ENCODE assay signal across 18 cellular contexts in the genomic region with DNA sequence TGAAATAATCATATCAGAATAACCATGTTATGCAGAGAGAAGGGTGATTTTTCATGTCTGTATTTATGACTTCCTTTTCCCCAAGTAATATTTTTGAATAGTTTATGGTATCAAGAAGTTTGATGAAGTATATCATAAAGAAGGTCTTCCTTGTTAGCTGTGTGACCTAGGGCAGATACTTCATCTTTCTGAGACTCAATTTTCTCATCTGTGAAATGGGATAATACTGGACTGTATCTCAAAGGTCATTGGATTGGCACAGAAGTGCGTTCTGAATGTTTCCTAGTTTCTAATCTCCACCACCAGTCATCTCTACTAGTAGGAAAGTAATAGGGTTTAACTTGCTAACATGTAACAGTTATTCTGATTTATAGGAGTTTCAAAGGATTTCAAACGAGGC. TPM values are rescaled to one million over a fixed set of nuclear protein-coding genes. Genes with fewer than 3 reads are reported as not detected.
DNase-seq lines count a peak whose midpoint lies in the region; ATAC-seq, FAIRE-seq and TF ChIP-seq lines count a peak whose summit lies in the region.
"Had no signal": no experiment of that assay in that cellular context is flagged by ENCODE, and none has a peak within 500 bp of the region (broad histone marks: within the 10 kb centered on the region; RNA-seq: fewer than 3 reads in every experiment).

No MANE protein-coding gene starts in this region.

- WGBS in K562 (ENCODE audit: insufficient coverage, low coverage, missing lambda C conversion rate) = 58% methylated on average over 2 of the region's 2 CpGs

- FAIRE-seq in K562 (lab: Jason Lieb, UNC) = no peak
- FAIRE-seq: G401.6, GM12891, RCC 7860 had no signal

- no peaks in the 10 kb centered on the region for H3K36me3 ChIP-seq in CD8-positive, alpha-beta memory T cell (ENCODE audit: insufficient read depth, low read length)
- peaks cover 10% of the 10 kb centered on the region; the same call in 2 of the 3 replicates for H3K36me3 ChIP-seq in K562 (ENCODE audit: control insufficient read depth, insufficient read depth, low read length)

- no peak for TF ChIP-seq POLR2A in K562 (conservative IDR thresholded peaks at IDR 0.05)

- BruUV-seq in K562 (replicated peaks; lab: Mats Ljungman, UMichigan) = no TSS peak

- no peaks in the 10 kb centered on the region for H3K9me3 ChIP-seq in CD8-positive, alpha-beta memory T cell (ENCODE audit: low read length)
- H3K9me3 ChIP-seq in K562 (replicated peaks; ENCODE audit: control insufficient read depth, insufficient read depth, low read depth, low read length) = peaks cover 2% of the 10 kb centered on the region; the same call in 1 of the 2 replicates

- no peak overlapping the region for H3K4me2 ChIP-seq in K562 (ENCODE audit: insufficient read depth, low read length)
- H3K4me2 ChIP-seq: BLaER1 treated with 17β-estradiol and CSF1 and Interleukin-3, amounts not matched to agents 10 nM and 100 nM had no signal

- intact Hi-C loops in K562 (cut with micrococcal nuclease) = no loop called here

- CTCF ChIA-PET in activated CD4-positive, alpha-beta T cell treated with anti-CD3 and anti-CD28 coated beads, Interleukin-2, amount 10 ng/mL, durations not matched to agents 7 days and 5 days (lab: Charles Lee) = interaction anchor here (1.2 to 10.0 kb wide), 3 partner anchors 8 to 38 kb away, joined by 3 to 62 read pairs (median 32); no protein-coding TSS in a partner anchor
- CTCF ChIA-PET in CD8-positive, alpha-beta memory T cell (lab: Charles Lee) = interaction anchor here (1.6 to 11.2 kb wide), 3 partner anchors 11 to 35 kb away, joined by 3 to 239 read pairs (median 151); no protein-coding TSS in a partner anchor
- CTCF ChIA-PET in K562 (lab: Yijun Ruan, JAX; ENCODE audit: low intra/inter-chr PET ratio) = interaction anchor here (3.9 kb wide), 1 partner anchor 36 kb away, joined by 36 read pairs; no protein-coding TSS in a partner anchor

- no peaks in the 10 kb centered on the region for H3K27me3 ChIP-seq in CD8-positive, alpha-beta memory T cell (ENCODE audit: insufficient read depth, low read length, poor library complexity, severe bottlenecking)
- H3K27me3 ChIP-seq in K562 (ENCODE audit: control insufficient read depth in 2 of 2, insufficient read depth in 2 of 2, low read length in 2 of 2) = no peaks in the 10 kb centered on the region
- H3K27me3 ChIP-seq: BLaER1 treated with 17β-estradiol and CSF1 and Interleukin-3, amounts not matched to agents 10 nM and 100 nM had no signal

- H3K27ac ChIP-seq in CD8-positive, alpha-beta memory T cell (ENCODE audit: low read depth, low read length) = no peak overlapping the region
- no peak overlapping the region for H3K27ac ChIP-seq in K562 (ENCODE audit: extremely low read depth, low read depth, low read length)
- H3K27ac ChIP-seq: BLaER1 treated with 17β-estradiol and CSF1 and Interleukin-3, amounts not matched to agents 10 nM and 100 nM had no signal

- no peak overlapping the region for H3K9ac ChIP-seq in K562 (ENCODE audit: insufficient read depth in 1 of 2, low read depth in 2 of 2, low read length in 2 of 2)
- H3K9ac ChIP-seq: BLaER1 treated with 17β-estradiol and CSF1 and Interleukin-3, amounts not matched to agents 10 nM and 100 nM had no signal

- H4K20me1 ChIP-seq in K562 (replicated peaks; ENCODE audit: control insufficient read depth, insufficient read depth, low read length) = no peaks in the 10 kb centered on the region

- no peak for ATAC-seq in K562
- no peak for ATAC-seq in stimulated activated memory B cell treated with anti-CD40 and anti-IgM and Interleukin-4, amounts not matched to agents 10 μg/mL and 1 μg/mL and 100 μg/mL, for 72 hours
- no peak for ATAC-seq in HG02981 (IDR thresholded peaks at IDR 0.05; ENCODE audit: unreplicated experiment)
- ATAC-seq in SK-N-SH treated with all-trans-retinoic acid at 6 μM for 48 hours = no peak

- no peaks in the 10 kb centered on the region for H3K9me1 ChIP-seq in K562 (ENCODE audit: control insufficient read depth, insufficient read depth, low read length)

- no peak for TF ChIP-seq CTCF in K562 (IDR thresholded peaks at IDR 0.05 in 2 of 3, conservative IDR thresholded peaks at IDR 0.05 in 1 of 3; ENCODE audit: insufficient read depth in 2 of 3, low read depth in 1 of 3, low read length in 3 of 3)

- H3K27me3 Mint-ChIP-seq in activated CD4-positive, alpha-beta T cell treated with anti-CD3 and anti-CD28 coated beads, Interleukin-2, amount 10 ng/mL, durations not matched to agents 7 days and 5 days = no peaks in the 10 kb centered on the region
- H3K27me3 Mint-ChIP-seq in CD8-positive, alpha-beta memory T cell = peaks cover 0 to 1% of the 10 kb centered on the region in 2 donors
- no peaks in the 10 kb centered on the region for H3K27me3 Mint-ChIP-seq in stimulated activated memory B cell treated with anti-CD40 and anti-IgM and Interleukin-4, amounts not matched to agents 10 μg/mL and 1 μg/mL and 100 μg/mL, for 72 hours

- peak overlapping the region; percentile 63 for H3K27ac Mint-ChIP-seq in activated CD4-positive, alpha-beta T cell treated with anti-CD3 and anti-CD28 coated beads, Interleukin-2, amount 10 ng/mL, durations not matched to agents 7 days and 5 days
- H3K27ac Mint-ChIP-seq in CD8-positive, alpha-beta memory T cell = peak overlapping the region in 6 of 8 donors; percentile 23 to 78 (median 60)
- H3K27ac Mint-ChIP-seq in stimulated activated memory B cell treated with anti-CD40 and anti-IgM and Interleukin-4, amounts not matched to agents 10 μg/mL and 1 μg/mL and 100 μg/mL, for 72 hours = peak overlapping the region; percentile 83

- H3K4me3 ChIP-seq in CD8-positive, alpha-beta memory T cell (ENCODE audit: low read length) = no peak overlapping the region
- H3K4me3 ChIP-seq in K562 = no peak overlapping the region
- H3K4me3 ChIP-seq: BLaER1 treated with 17β-estradiol and CSF1 and Interleukin-3, amounts not matched to agents 10 nM and 100 nM had no signal

- peaks cover 43% of the 10 kb centered on the region for H3K36me3 Mint-ChIP-seq in activated CD4-positive, alpha-beta T cell treated with anti-CD3 and anti-CD28 coated beads, Interleukin-2, amount 10 ng/mL, durations not matched to agents 7 days and 5 days (ENCODE audit: low read depth)
- peaks cover 6 to 40% (median 13%) of the 10 kb centered on the region in 3 donors for H3K36me3 Mint-ChIP-seq in CD8-positive, alpha-beta memory T cell
- H3K36me3 Mint-ChIP-seq in stimulated activated memory B cell treated with anti-CD40 and anti-IgM and Interleukin-4, amounts not matched to agents 10 μg/mL and 1 μg/mL and 100 μg/mL, for 72 hours = peaks cover 29% of the 10 kb centered on the region

- no peak for DNase-seq in activated CD4-positive, alpha-beta T cell treated with anti-CD3 and anti-CD28 coated beads, Interleukin-2, amount 10 ng/mL, durations not matched to agents 7 days and 5 days
- no peak for DNase-seq in activated CD4-positive, alpha-beta T cell treated with anti-CD3 and anti-CD28 coated beads for 1 hour
- DNase-seq in CD8-positive, alpha-beta memory T cell = no peak
- DNase-seq in K562 (ENCODE audit: extremely low read depth in 1 of 4, low spot score in 3 of 4) (no peak), DMS153 (lab: John Stamatoyannopoulos, UW) (no peak)
- DNase-seq: 8988T, DMS79, H9, NCI-H1417 treated with DMSO at 0.1 percent for 48 hours, NCI-H2081 treated with DMSO at 0.1 percent for 48 hours, NCI-H524 had no signal

- POLR2A ChIA-PET in activated CD4-positive, alpha-beta T cell treated with anti-CD3 and anti-CD28 coated beads, Interleukin-2, amount 10 ng/mL, durations not matched to agents 7 days and 5 days (lab: Charles Lee) = no interaction called here
- POLR2A ChIA-PET in CD8-positive, alpha-beta memory T cell (lab: Charles Lee) = interaction anchor here (1.9 kb wide), 1 partner anchor 12 kb away, joined by 4 read pairs; no protein-coding TSS in a partner anchor
- POLR2A ChIA-PET in K562 (lab: Yijun Ruan, JAX) = no interaction called here

- TF ChIP-seq RAD21 in K562 (CRISPR knock-in tag; conservative IDR thresholded peaks at IDR 0.05 in 1 of 2, IDR thresholded peaks at IDR 0.05 in 1 of 2) = no peak

- no peak overlapping the region for H3K4me3 Mint-ChIP-seq in activated CD4-positive, alpha-beta T cell treated with anti-CD3 and anti-CD28 coated beads, Interleukin-2, amount 10 ng/mL, durations not matched to agents 7 days and 5 days
- H3K4me3 Mint-ChIP-seq in CD8-positive, alpha-beta memory T cell = no peak overlapping the region
- no peak overlapping the region for H3K4me3 Mint-ChIP-seq in stimulated activated memory B cell treated with anti-CD40 and anti-IgM and Interleukin-4, amounts not matched to agents 10 μg/mL and 1 μg/mL and 100 μg/mL, for 72 hours
- H3K4me3 Mint-ChIP-seq: H9 had no signal

- peaks cover 8% of the 10 kb centered on the region for H3K9me3 Mint-ChIP-seq in activated CD4-positive, alpha-beta T cell treated with anti-CD3 and anti-CD28 coated beads, Interleukin-2, amount 10 ng/mL, durations not matched to agents 7 days and 5 days
- H3K9me3 Mint-ChIP-seq in CD8-positive, alpha-beta memory T cell = peaks cover 0 to 5% (median 4%) of the 10 kb centered on the region in 5 donors
- H3K9me3 Mint-ChIP-seq in stimulated activated memory B cell treated with anti-CD40 and anti-IgM and Interleukin-4, amounts not matched to agents 10 μg/mL and 1 μg/mL and 100 μg/mL, for 72 hours = no peaks in the 10 kb centered on the region

- 0 out of 3 replicates have a peak, but pooled peaks cover 4% of the 10 kb centered on the region for H3K79me2 ChIP-seq in K562 (ENCODE audit: control insufficient read depth, insufficient read depth, low read length)

- peaks cover 55% of the 10 kb centered on the region for H3K4me1 ChIP-seq in CD8-positive, alpha-beta memory T cell (ENCODE audit: insufficient read depth, low read length)
- H3K4me1 ChIP-seq in K562 (replicated peaks in 1 of 2; ENCODE audit: control insufficient read depth in 2 of 2, insufficient read depth in 2 of 2, low read length in 2 of 2) = peaks cover 7 to 12% of the 10 kb centered on the region in 2 experiments; a peak in 3 of 5 replicates

- H2AFZ ChIP-seq in K562 (ENCODE audit: low read depth, low read length) = no peak overlapping the region

- TF ChIP-seq EP300 in K562 (IDR thresholded peaks at IDR 0.05; ENCODE audit: low read length) = no peak

- in situ Hi-C loops in K562 (cut with MboI) = no loop called here

- H3K4me1 Mint-ChIP-seq in activated CD4-positive, alpha-beta T cell treated with anti-CD3 and anti-CD28 coated beads, Interleukin-2, amount 10 ng/mL, durations not matched to agents 7 days and 5 days = peaks cover 66% of the 10 kb centered on the region
- H3K4me1 Mint-ChIP-seq in CD8-positive, alpha-beta memory T cell = peaks cover 57 to 80% (median 60%) of the 10 kb centered on the region in 3 donors
- peaks cover 42% of the 10 kb centered on the region for H3K4me1 Mint-ChIP-seq in stimulated activated memory B cell treated with anti-CD40 and anti-IgM and Interleukin-4, amounts not matched to agents 10 μg/mL and 1 μg/mL and 100 μg/mL, for 72 hours
- H3K4me1 Mint-ChIP-seq: H9 had no signal

RNA-seq across cellular contexts. Expression of gene DGKD, which starts 52.6 kb away (rescaled TPM):
- total RNA-seq in activated CD4-positive, alpha-beta T cell treated with anti-CD3 and anti-CD28 coated beads, Interleukin-2, amount 10 ng/mL, durations not matched to agents 7 days and 5 days = 10 to 100 TPM; 84.1 to 97.5 TPM
- 10 to 100 TPM; 54.2 to 61.9 TPM for total RNA-seq in CD8-positive, alpha-beta memory T cell
- 32.6 TPM for polyA plus RNA-seq in CD8-positive, alpha-beta memory T cell
- total RNA-seq in K562 (2011; cell fraction: chromatin; rRNA removed; ENCODE audit: low replicate concordance) = 163 and 241 TPM in 2 replicates
- total RNA-seq in K562 (2011; cell fraction: nucleolus; rRNA removed) = 70.9 and 79.1 TPM in 2 replicates
- total RNA-seq in K562 (2011; cell fraction: nucleoplasm; rRNA removed) = 80.4 and 94.8 TPM in 2 replicates
- total RNA-seq in K562 (2014; rRNA removed) (7.9 and 11.1 TPM in 2 replicates), K562 (2014; rRNA removed; fragmentation: Illumina TruSeq; extraction: Trizol) (10.6 and 13.4 TPM in 2 replicates), K562 (2015; rRNA removed; fragmentation: Illumina TruSeq; extraction: Trizol) (9.4 and 9.5 TPM in 2 replicates), K562 (2021) (22.8 and 29.5 TPM in 2 replicates)
- polyA plus RNA-seq in K562 (2011; rRNA removed) (18.5 and 21.9 TPM in 2 replicates), K562 (2014; fragmentation: Illumina TruSeq; extraction: Trizol) (13.8 and 15.4 TPM in 2 replicates), K562 (2014; fragmentation: Nextera tagmentation; extraction: Ambion mirVana) (under 1 TPM; 0.52 to 0.66 TPM), K562 (2014; rRNA removed) (18.2 and 18.6 TPM in 2 replicates)
- polyA plus RNA-seq in K562 (2011; cell fraction: cytosol; rRNA removed) = 8.9 and 9.0 TPM in 2 replicates
- 107 and 120 TPM in 2 replicates for polyA plus RNA-seq in K562 (2011; cell fraction: nucleus; rRNA removed)
- polyA plus RNA-seq in K562 (2012) = 16.7 and 18.9 TPM in 2 replicates
- polyA minus RNA-seq in K562 (2011; rRNA and poly(A)+ RNA removed) = 26.1 and 43.5 TPM in 2 replicates
- 10.3 and 13.8 TPM in 2 replicates for polyA minus RNA-seq in K562 (2011; cell fraction: cytosol; rRNA and poly(A)+ RNA removed)
- polyA minus RNA-seq in K562 (2011; cell fraction: nucleus; rRNA and poly(A)+ RNA removed) = 19.5 and 27.5 TPM in 2 replicates
